13 cellular contexts compared by ENCODE assay signal in genomic region chr18:55316615-55317184, GRCh38.
A peak's percentile ranks its signal among the peaks of the same experiment; 100 is the strongest.
DNase-seq lines count a peak whose midpoint lies in the region; ATAC-seq and TF ChIP-seq lines count a peak whose summit lies in the region.
"Had no signal": no experiment of that assay in that cellular context is flagged by ENCODE, and none has a peak within 500 bp of the region (broad histone marks: within the 10 kb centered on the region; RNA-seq: fewer than 3 reads in every experiment).

No MANE protein-coding gene starts in this region.

- CTCF ChIA-PET in WTC11 (lab: Charles Lee), result no interaction called here

- H3K27me3 ChIP-seq in upper lobe of right lung, result no peaks in the 10 kb centered on the region
- H3K27me3 ChIP-seq: esophagus squamous epithelium had no signal

- no peak for ATAC-seq in activated naive CD8-positive, alpha-beta T cell treated with anti-CD3 and anti-CD28 coated beads, Interleukin-2, amount 50 U/mL, for 24 hours
- ATAC-seq in WTC11, result no peak
- no peak for ATAC-seq in memory B cell (ENCODE audit: low read depth)
- ATAC-seq in upper lobe of right lung, result no peak
- no peak for ATAC-seq in HG02970 (IDR thresholded peaks at IDR 0.05; ENCODE audit: low FRiP score, unreplicated experiment)
- no peak for ATAC-seq in HG02678 (IDR thresholded peaks at IDR 0.05; ENCODE audit: unreplicated experiment)
- ATAC-seq: A549, mucosa of descending colon had no signal

- H3K4me1 Mint-ChIP-seq in activated naive CD8-positive, alpha-beta T cell treated with anti-CD3 and anti-CD28 coated beads, Interleukin-2, amount 50 U/mL, for 24 hours, result peaks cover 12% of the 10 kb centered on the region
- H3K4me1 Mint-ChIP-seq in activated naive CD8-positive, alpha-beta T cell treated with anti-CD3 and anti-CD28 coated beads for 36 hours, result peaks cover 7% of the 10 kb centered on the region
- peaks cover 84% of the 10 kb centered on the region for H3K4me1 Mint-ChIP-seq in WTC11
- peaks cover 46% of the 10 kb centered on the region for H3K4me1 Mint-ChIP-seq in memory B cell

- peaks cover 9% of the 10 kb centered on the region for H3K4me1 ChIP-seq in upper lobe of right lung
- H3K4me1 ChIP-seq: A549 had no signal

- POLR2A ChIA-PET in WTC11 (lab: Charles Lee), result no interaction called here

- H3K4me3 Mint-ChIP-seq in activated naive CD8-positive, alpha-beta T cell treated with anti-CD3 and anti-CD28 coated beads, Interleukin-2, amount 50 U/mL, for 24 hours, result peak overlapping the region; percentile 18
- H3K4me3 Mint-ChIP-seq in activated naive CD8-positive, alpha-beta T cell treated with anti-CD3 and anti-CD28 coated beads for 36 hours, result no peak overlapping the region
- H3K4me3 Mint-ChIP-seq in WTC11, result no peak overlapping the region
- H3K4me3 Mint-ChIP-seq in memory B cell, result peak overlapping the region; percentile 78

- H3K9me3 ChIP-seq in upper lobe of right lung, result no peaks in the 10 kb centered on the region
- H3K9me3 ChIP-seq: A549, esophagus squamous epithelium, mucosa of descending colon had no signal

- no peak overlapping the region for H3K27ac Mint-ChIP-seq in activated naive CD8-positive, alpha-beta T cell treated with anti-CD3 and anti-CD28 coated beads, Interleukin-2, amount 50 U/mL, for 24 hours
- no peak overlapping the region for H3K27ac Mint-ChIP-seq in activated naive CD8-positive, alpha-beta T cell treated with anti-CD3 and anti-CD28 coated beads for 36 hours
- H3K27ac Mint-ChIP-seq in WTC11 (peak overlapping the region; percentile 33; the same call in 1 of the 2 replicates), memory B cell (peak overlapping the region; percentile 61)

- peak overlapping the region; percentile 2 for H3K27ac ChIP-seq in upper lobe of right lung
- H3K27ac ChIP-seq: A549 had no signal

- H3K36me3 ChIP-seq in upper lobe of right lung, result no peaks in the 10 kb centered on the region
- H3K36me3 ChIP-seq: esophagus squamous epithelium had no signal

- no peak for DNase-seq in activated naive CD8-positive, alpha-beta T cell treated with anti-CD3 and anti-CD28 coated beads, Interleukin-2, amount 50 U/mL, for 24 hours
- DNase-seq in activated naive CD8-positive, alpha-beta T cell treated with anti-CD3 and anti-CD28 coated beads for 36 hours, result no peak
- DNase-seq in WTC11 (ENCODE audit: low spot score) (no peak), memory B cell (ENCODE audit: low spot score in 2 of 2) (no peak), upper lobe of right lung (no peak), DMS153 treated with DMSO at 0.1 percent for 48 hours (lab: John Stamatoyannopoulos, UW; ENCODE audit: unreplicated experiment) (no peak)
- DNase-seq: activated naive CD4-positive, alpha-beta T cell treated with Interleukin-2 at 50 U/mL for 16 hours; esophagus squamous epithelium; mucosa of descending colon; NCI-H510A had no signal

- no peaks in the 10 kb centered on the region for H3K9me3 Mint-ChIP-seq in activated naive CD8-positive, alpha-beta T cell treated with anti-CD3 and anti-CD28 coated beads, Interleukin-2, amount 50 U/mL, for 24 hours
- H3K9me3 Mint-ChIP-seq in activated naive CD8-positive, alpha-beta T cell treated with anti-CD3 and anti-CD28 coated beads for 36 hours, result no peaks in the 10 kb centered on the region
- no peaks in the 10 kb centered on the region for H3K9me3 Mint-ChIP-seq in WTC11
- no peaks in the 10 kb centered on the region for H3K9me3 Mint-ChIP-seq in memory B cell

- no peak overlapping the region for H3K4me3 ChIP-seq in upper lobe of right lung
- H3K4me3 ChIP-seq: A549, mucosa of descending colon had no signal

- TF ChIP-seq CTCF in WTC11 (IDR thresholded peaks at IDR 0.05) (no peak), upper lobe of right lung (IDR thresholded peaks at IDR 0.05) (no peak)

- peaks cover 13% of the 10 kb centered on the region for H3K27me3 Mint-ChIP-seq in activated naive CD8-positive, alpha-beta T cell treated with anti-CD3 and anti-CD28 coated beads, Interleukin-2, amount 50 U/mL, for 24 hours
- peaks cover 40% of the 10 kb centered on the region for H3K27me3 Mint-ChIP-seq in activated naive CD8-positive, alpha-beta T cell treated with anti-CD3 and anti-CD28 coated beads for 36 hours
- H3K27me3 Mint-ChIP-seq in WTC11 (ENCODE audit: low read depth), result no peaks in the 10 kb centered on the region
- H3K27me3 Mint-ChIP-seq in memory B cell, result no peaks in the 10 kb centered on the region

- intact Hi-C loops in upper lobe of right lung (cut with DNase I), result no loop called here

- H3K36me3 Mint-ChIP-seq in activated naive CD8-positive, alpha-beta T cell treated with anti-CD3 and anti-CD28 coated beads, Interleukin-2, amount 50 U/mL, for 24 hours (ENCODE audit: low read depth), result peaks cover 2% of the 10 kb centered on the region
- no peaks in the 10 kb centered on the region for H3K36me3 Mint-ChIP-seq in activated naive CD8-positive, alpha-beta T cell treated with anti-CD3 and anti-CD28 coated beads for 36 hours
- H3K36me3 Mint-ChIP-seq in WTC11, result no peaks in the 10 kb centered on the region
- H3K36me3 Mint-ChIP-seq in memory B cell, result peaks cover 6% of the 10 kb centered on the region

TF ChIP-seq in WTC11, 78 proteins besides CTCF, POLR2A, EP300 and RAD21:
- no peak for TF ChIP-seq NFATC4 (CRISPR knock-in tag; IDR thresholded peaks at IDR 0.05)
- TF ChIP-seq SMAD3 (CRISPR knock-in tag; IDR thresholded peaks at IDR 0.05; ENCODE audit: borderline replicate concordance), result no peak
- TF ChIP-seq SOX15 (CRISPR knock-in tag; IDR thresholded peaks at IDR 0.05), result no peak
- TF ChIP-seq MLX (CRISPR knock-in tag; IDR thresholded peaks at IDR 0.05), result no peak
- no peak for TF ChIP-seq KAT7 (CRISPR knock-in tag; IDR thresholded peaks at IDR 0.05; ENCODE audit: borderline replicate concordance)
- TF ChIP-seq ATF1 (CRISPR knock-in tag; IDR thresholded peaks at IDR 0.05), result no peak
- TF ChIP-seq TCF7 (CRISPR knock-in tag; IDR thresholded peaks at IDR 0.05; ENCODE audit: low read depth), result no peak
- TF ChIP-seq NR3C1 (CRISPR knock-in tag; conservative IDR thresholded peaks at IDR 0.05; ENCODE audit: low read depth), result no peak
- no peak for TF ChIP-seq EMX1 (CRISPR knock-in tag; IDR thresholded peaks at IDR 0.05)
- no peak for TF ChIP-seq NR1H2 (CRISPR knock-in tag; IDR thresholded peaks at IDR 0.05)
- TF ChIP-seq ZNF232 (CRISPR knock-in tag; IDR thresholded peaks at IDR 0.05), result no peak
- TF ChIP-seq ZNF425 (CRISPR knock-in tag; conservative IDR thresholded peaks at IDR 0.05), result no peak

Comparison
In these comparisons a context has a peak if more than half of its experiments do, and no peak if none do; other contexts are left out.
1. H3K4me3 Mint-ChIP-seq: peak in activated naive CD8-positive, alpha-beta T cell treated with anti-CD3 and anti-CD28 coated beads, Interleukin-2, amount 50 U/mL, for 24 hours (single experiment) and memory B cell (single experiment); none in activated naive CD8-positive, alpha-beta T cell treated with anti-CD3 and anti-CD28 coated beads for 36 hours (single experiment) and WTC11 (single experiment).
2. H3K27ac Mint-ChIP-seq: peak in WTC11 (single experiment) and memory B cell (single experiment); none in activated naive CD8-positive, alpha-beta T cell treated with anti-CD3 and anti-CD28 coated beads, Interleukin-2, amount 50 U/mL, for 24 hours (single experiment) and activated naive CD8-positive, alpha-beta T cell treated with anti-CD3 and anti-CD28 coated beads for 36 hours (single experiment).